15 cellular contexts compared by ENCODE assay signal in the genomic region with DNA sequence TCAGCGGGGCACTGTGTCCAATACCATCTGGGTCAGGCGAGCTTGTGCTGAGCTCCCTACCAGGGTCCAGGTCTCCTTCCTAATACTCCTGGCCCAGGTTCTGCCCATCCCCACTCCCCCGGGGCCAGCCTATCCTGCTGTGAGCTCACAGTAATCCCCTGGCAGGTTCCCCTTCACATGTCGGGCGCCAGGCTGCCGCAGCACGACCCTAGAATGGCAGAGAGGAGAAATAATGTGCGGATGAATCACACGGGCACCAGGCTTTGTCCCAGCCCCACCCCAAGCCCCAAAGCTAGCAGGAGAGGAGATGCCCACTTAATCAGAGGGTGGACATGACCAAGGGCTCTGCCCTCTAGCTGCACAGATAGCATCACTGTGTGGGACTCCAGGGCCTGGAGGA. TPM values are rescaled to one million over a fixed set of nuclear protein-coding genes. Genes with fewer than 3 reads are reported as not detected.
DNase-seq lines count a peak whose midpoint lies in the region; ATAC-seq and TF ChIP-seq lines count a peak whose summit lies in the region.
"Had no signal": no experiment of that assay in that cellular context is flagged by ENCODE, and none has a peak within 500 bp of the region (broad histone marks: within the 10 kb centered on the region; RNA-seq: fewer than 3 reads in every experiment).

No MANE protein-coding gene starts in this region.

- H3K4me1 ChIP-seq in Karpas-422 (ENCODE audit: low read length) (peaks cover 15% of the 10 kb centered on the region), osteoblast (ENCODE audit: insufficient read depth, low read length) (peaks cover 7% of the 10 kb centered on the region), HAP-1 (no peaks in the 10 kb centered on the region)

- H3K27me3 ChIP-seq in Karpas-422 (ENCODE audit: low read length), result no peaks in the 10 kb centered on the region
- H3K27me3 ChIP-seq in osteoblast (ENCODE audit: insufficient read depth, low read length), result no peaks in the 10 kb centered on the region
- H3K27me3 ChIP-seq in HAP-1 (ENCODE audit: low read depth), result no peaks in the 10 kb centered on the region

- H4K20me1 ChIP-seq in Karpas-422 (ENCODE audit: insufficient read depth, low read depth, low read length), result no peaks in the 10 kb centered on the region
- peaks cover 19% of the 10 kb centered on the region for H4K20me1 ChIP-seq in osteoblast (ENCODE audit: insufficient read depth, low read length)

- no peak overlapping the region for H3K4me3 Mint-ChIP-seq in brain
- no peak overlapping the region for H3K4me3 Mint-ChIP-seq in activated T-helper 2 cell treated with anti-CD3 and anti-CD28 coated beads, Interferon-gamma antibody, Interleukin-2, Interleukin-4, amounts not matched to agents 10 μg/mL and 5 μg/mL and 100 μg/mL, durations not matched to agents 14 hours and 24 hours and 36 hours (ENCODE audit: low read depth)

- DNase-seq in D341Med (ENCODE audit: low spot score) (peak; percentile 82), Karpas-422 (no peak), osteoblast (ENCODE audit: insufficient read length, low spot score, missing footprints) (peak; percentile 22), OCI-M2 (lab: John Stamatoyannopoulos, UW; ENCODE audit: unreplicated experiment) (no peak), HAP-1 (ENCODE audit: low spot score in 2 of 2) (no peak)
- no peak for DNase-seq in activated T-helper 2 cell treated with anti-CD3 and anti-CD28 coated beads, Interferon-gamma antibody, Interleukin-2, Interleukin-4, amounts not matched to agents 10 μg/mL and 5 μg/mL and 100 μg/mL, durations not matched to agents 14 hours and 24 hours and 36 hours (ENCODE audit: low spot score)
- DNase-seq: ACHN, DMS 273 treated with DMSO at 0.1 percent for 48 hours, DND-41, KBM-7, NCI-H1694 treated with DMSO at 0.1 percent for 48 hours had no signal

- intact Hi-C loops in activated T-helper 2 cell treated with anti-CD3 and anti-CD28 coated beads, Interferon-gamma antibody, Interleukin-2, Interleukin-4, amounts not matched to agents 10 μg/mL and 5 μg/mL and 100 μg/mL, durations not matched to agents 14 hours and 24 hours and 36 hours (cut with micrococcal nuclease), result no loop called here

- H3K27ac Mint-ChIP-seq in brain, result peak overlapping the region in 3 of 5 experiments; percentile 33 to 40 (median 38)
- H3K27ac Mint-ChIP-seq in activated T-helper 2 cell treated with anti-CD3 and anti-CD28 coated beads, Interferon-gamma antibody, Interleukin-2, Interleukin-4, amounts not matched to agents 10 μg/mL and 5 μg/mL and 100 μg/mL, durations not matched to agents 14 hours and 24 hours and 36 hours, result no peak overlapping the region

- no peak for ATAC-seq in HG03135 (IDR thresholded peaks at IDR 0.05; ENCODE audit: unreplicated experiment)
- ATAC-seq: Panc1, Right ventricle myocardium inferior had no signal

- H3K4me3 ChIP-seq in Karpas-422 (ENCODE audit: low read length), result no peak overlapping the region
- no peak overlapping the region for H3K4me3 ChIP-seq in osteoblast (ENCODE audit: insufficient read depth, low read length)
- H3K4me3 ChIP-seq in HAP-1, result no peak overlapping the region

- in situ Hi-C loops in HAP-1 (cut with MboI; ENCODE audit: low sequenced_read_pairs), result loop anchor here (10.0 kb wide), 1 partner anchor 255 kb away; no protein-coding TSS in a partner anchor

- H3K4me1 Mint-ChIP-seq in brain, result peaks cover 6% of the 10 kb centered on the region
- H3K4me1 Mint-ChIP-seq in activated T-helper 2 cell treated with anti-CD3 and anti-CD28 coated beads, Interferon-gamma antibody, Interleukin-2, Interleukin-4, amounts not matched to agents 10 μg/mL and 5 μg/mL and 100 μg/mL, durations not matched to agents 14 hours and 24 hours and 36 hours (ENCODE audit: low read depth), result peaks cover 13% of the 10 kb centered on the region

- H3K9me2 ChIP-seq in Karpas-422 (replicated peaks; ENCODE audit: insufficient read depth, low read length), result no peaks in the 10 kb centered on the region

- H3K4me2 ChIP-seq in Karpas-422 (ENCODE audit: low read depth, low read length, poor library complexity, severe bottlenecking) (no peak overlapping the region), osteoblast (ENCODE audit: insufficient read depth, low read length) (no peak overlapping the region)

- H3K27ac ChIP-seq in Karpas-422 (ENCODE audit: low read length) (0 out of 2 replicates have a peak overlapping the region, but pooled peaks have one; percentile 3), osteoblast (ENCODE audit: low read depth, low read length) (no peak overlapping the region)

- H3K79me2 ChIP-seq in Karpas-422 (ENCODE audit: low read length), result peaks cover 45% of the 10 kb centered on the region
- H3K79me2 ChIP-seq in osteoblast (ENCODE audit: insufficient read depth, low read length), result peaks cover 25% of the 10 kb centered on the region

- H3K9me3 Mint-ChIP-seq in brain, result no peaks in the 10 kb centered on the region
- no peaks in the 10 kb centered on the region for H3K9me3 Mint-ChIP-seq in activated T-helper 2 cell treated with anti-CD3 and anti-CD28 coated beads, Interferon-gamma antibody, Interleukin-2, Interleukin-4, amounts not matched to agents 10 μg/mL and 5 μg/mL and 100 μg/mL, durations not matched to agents 14 hours and 24 hours and 36 hours

- peaks cover 9% of the 10 kb centered on the region; the same call in 1 of the 2 replicates for H3K36me3 ChIP-seq in Karpas-422 (ENCODE audit: insufficient read depth, low read length)
- peaks cover 6% of the 10 kb centered on the region for H3K36me3 ChIP-seq in osteoblast (ENCODE audit: insufficient read depth, low read length)
- peaks cover 9% of the 10 kb centered on the region; the same call in 1 of the 2 replicates for H3K36me3 ChIP-seq in HAP-1 (replicated peaks)

- H2AFZ ChIP-seq in Karpas-422 (ENCODE audit: low read length), result no peak overlapping the region
- no peak overlapping the region for H2AFZ ChIP-seq in osteoblast (ENCODE audit: low read length)

- TF ChIP-seq CTCF in brain (conservative IDR thresholded peaks at IDR 0.05) (no peak), osteoblast (IDR thresholded peaks at IDR 0.05; ENCODE audit: extremely low read depth, low read depth, low read length) (no peak)

- no peak overlapping the region for H3K9ac ChIP-seq in Karpas-422 (ENCODE audit: low read length)

- peaks cover 11% of the 10 kb centered on the region for H3K36me3 Mint-ChIP-seq in brain
- H3K36me3 Mint-ChIP-seq in activated T-helper 2 cell treated with anti-CD3 and anti-CD28 coated beads, Interferon-gamma antibody, Interleukin-2, Interleukin-4, amounts not matched to agents 10 μg/mL and 5 μg/mL and 100 μg/mL, durations not matched to agents 14 hours and 24 hours and 36 hours (ENCODE audit: low read depth), result peaks cover 14% of the 10 kb centered on the region

- H3K9me3 ChIP-seq in Karpas-422 (ENCODE audit: low read length), result no peaks in the 10 kb centered on the region
- no peaks in the 10 kb centered on the region for H3K9me3 ChIP-seq in osteoblast (ENCODE audit: low read depth, low read length)
- no peaks in the 10 kb centered on the region for H3K9me3 ChIP-seq in HAP-1

- no peaks in the 10 kb centered on the region for H3K27me3 Mint-ChIP-seq in brain
- H3K27me3 Mint-ChIP-seq in activated T-helper 2 cell treated with anti-CD3 and anti-CD28 coated beads, Interferon-gamma antibody, Interleukin-2, Interleukin-4, amounts not matched to agents 10 μg/mL and 5 μg/mL and 100 μg/mL, durations not matched to agents 14 hours and 24 hours and 36 hours (ENCODE audit: low read depth), result no peaks in the 10 kb centered on the region

RNA-seq across cellular contexts. Expression of a gene that starts 39.6 kb away (rescaled TPM):
- total RNA-seq in Karpas-422 (2014; rRNA removed; shearing (Covaris generic); ENCODE audit: low replicate concordance), result 48.1 and 62.4 TPM in 2 replicates
- 17.3 TPM for polyA plus RNA-seq in brain (ENCODE audit: insufficient read depth, low read depth, low replicate concordance)
- total RNA-seq in osteoblast, result 22.4 and 22.7 TPM in 2 replicates
- 33.0 and 35.1 TPM in 2 replicates for total RNA-seq in activated T-helper 2 cell treated with anti-CD3 and anti-CD28 coated beads, Interferon-gamma antibody, Interleukin-2, Interleukin-4, amounts not matched to agents 10 μg/mL and 5 μg/mL and 100 μg/mL, durations not matched to agents 14 hours and 24 hours and 36 hours

RNA-seq across cellular contexts. Expression of a gene that starts 52.6 kb away (rescaled TPM):
- 20.5 and 29.2 TPM in 2 replicates for total RNA-seq in Karpas-422 (2014; rRNA removed; shearing (Covaris generic); ENCODE audit: low replicate concordance)
- polyA plus RNA-seq in brain (ENCODE audit: insufficient read depth, low read depth, low replicate concordance), result 37.4 TPM
- 35.4 and 43.1 TPM in 2 replicates for total RNA-seq in osteoblast
- total RNA-seq in activated T-helper 2 cell treated with anti-CD3 and anti-CD28 coated beads, Interferon-gamma antibody, Interleukin-2, Interleukin-4, amounts not matched to agents 10 μg/mL and 5 μg/mL and 100 μg/mL, durations not matched to agents 14 hours and 24 hours and 36 hours, result 55.8 and 58.5 TPM in 2 replicates

RNA-seq across cellular contexts. Expression of a gene that starts 55.1 kb away (rescaled TPM):
- 6.4 and 17.4 TPM in 2 replicates for total RNA-seq in Karpas-422 (2014; rRNA removed; shearing (Covaris generic); ENCODE audit: low replicate concordance)
- 9.1 TPM for polyA plus RNA-seq in brain (ENCODE audit: insufficient read depth, low read depth, low replicate concordance)
- 10.3 and 11.9 TPM in 2 replicates for total RNA-seq in osteoblast
- total RNA-seq in activated T-helper 2 cell treated with anti-CD3 and anti-CD28 coated beads, Interferon-gamma antibody, Interleukin-2, Interleukin-4, amounts not matched to agents 10 μg/mL and 5 μg/mL and 100 μg/mL, durations not matched to agents 14 hours and 24 hours and 36 hours, result 19.7 and 21.9 TPM in 2 replicates

Comparison
In these comparisons a context has a peak if more than half of its experiments do, and no peak if none do; other contexts are left out.
1. DNase-seq: peak in D341Med (single experiment) and osteoblast (single experiment); none in Karpas-422 (single experiment), OCI-M2 (single experiment), activated T-helper 2 cell treated with anti-CD3 and anti-CD28 coated beads, Interferon-gamma antibody, Interleukin-2, Interleukin-4, amounts not matched to agents 10 μg/mL and 5 μg/mL and 100 μg/mL, durations not matched to agents 14 hours and 24 hours and 36 hours (single experiment) and HAP-1 (0 of 2).